ENCODE assay signal across 8 cellular contexts in genomic region chr1:223920805-223921204, GRCh38.
DNase-seq lines count a peak whose midpoint lies in the region; ATAC-seq, FAIRE-seq and TF ChIP-seq lines count a peak whose summit lies in the region.
"Not testable (repeated sequence)": the region's sequence is repeated elsewhere in the genome, so short reads cannot be mapped to it uniquely, and the experiment has no call there.

No MANE protein-coding gene starts in this region.

- not testable (repeated sequence) for H3K4me3 ChIP-seq in A549, neural progenitor cell

- not testable (repeated sequence) for H3K27ac Mint-ChIP-seq in endothelial cell (ENCODE audit: unreplicated experiment); neural progenitor cell

- ATAC-seq in A549, left cardiac atrium: not testable (repeated sequence)

- not testable (repeated sequence) for H3K4me3 Mint-ChIP-seq in endothelial cell (ENCODE audit: unreplicated experiment); neural progenitor cell

- FAIRE-seq in A549 (lab: Jason Lieb, UNC): not testable (repeated sequence)

- not testable (repeated sequence) for H3F3A ChIP-seq in neural progenitor cell (ENCODE audit: low read depth)

- in situ Hi-C loops in GM13977 (cut with MboI; ENCODE audit: low pct_unique_long_range_greater_than_20kb, low sequenced_read_pairs, unreplicated experiment): not testable (repeated sequence)

- not testable (repeated sequence) for H3K4me2 ChIP-seq in A549, neural progenitor cell

- H3K9me3 Mint-ChIP-seq in endothelial cell (ENCODE audit: unreplicated experiment); neural progenitor cell: not testable (repeated sequence)

- H3K9ac ChIP-seq in neural progenitor cell: not testable (repeated sequence)

- POLR2A ChIA-PET in A549 (lab: Yijun Ruan, JAX); RWPE1 (lab: Yijun Ruan, JAX; ENCODE audit: low non-redundant PET): not testable (repeated sequence)

- not testable (repeated sequence) for H3K9me3 ChIP-seq in A549; neural progenitor cell (ENCODE audit: low read depth)

- H3K36me3 Mint-ChIP-seq in endothelial cell (ENCODE audit: low read depth, unreplicated experiment); neural progenitor cell: not testable (repeated sequence)

- CTCF ChIA-PET in A549 (lab: Yijun Ruan, JAX); RWPE1 (lab: Yijun Ruan, JAX): not testable (repeated sequence)

- not testable (repeated sequence) for H3K27ac ChIP-seq in A549, RWPE1, neural progenitor cell

- intact Hi-C loops in left cardiac atrium (cut with DNase I): not testable (repeated sequence)

- WGBS in A549 (ENCODE audit: missing lambda C conversion rate): 100% methylated on average over 1 of the region's 4 CpGs

- not testable (repeated sequence) for H3K79me2 ChIP-seq in neural progenitor cell (ENCODE audit: low read depth)

- not testable (repeated sequence) for TF ChIP-seq POLR2A in A549 (IDR thresholded peaks at IDR 0.05; ENCODE audit: low read length)

- H2AFZ ChIP-seq in neural progenitor cell (replicated peaks): not testable (repeated sequence)

- not testable (repeated sequence) for H3K27me3 Mint-ChIP-seq in endothelial cell (ENCODE audit: unreplicated experiment); neural progenitor cell (ENCODE audit: insufficient read depth, low read depth)

- not testable (repeated sequence) for H3K36me3 ChIP-seq in neural progenitor cell

- not testable (repeated sequence) for TF ChIP-seq EP300 in A549 (IDR thresholded peaks at IDR 0.05)

- not testable (repeated sequence) for H3K4me1 Mint-ChIP-seq in endothelial cell (ENCODE audit: unreplicated experiment); neural progenitor cell

- not testable (repeated sequence) for H3K27me3 ChIP-seq in neural progenitor cell

- 0 out of 3 replicates have a peak, but pooled peaks have one; percentile 9 for TF ChIP-seq CTCF in A549 (IDR thresholded peaks at IDR 0.05)
- TF ChIP-seq CTCF in GM13977 (IDR thresholded peaks at IDR 0.05; ENCODE audit: extremely low read depth, insufficient read depth, missing control alignments): peak; percentile 20
- peak; percentile 19; the same call in 1 of the 2 replicates for TF ChIP-seq CTCF in RWPE1 (conservative IDR thresholded peaks at IDR 0.05; ENCODE audit: low read depth)
- not testable (repeated sequence) for TF ChIP-seq CTCF in endothelial cell (IDR thresholded peaks at IDR 0.05; ENCODE audit: unreplicated experiment)
- peak; percentile 33 for TF ChIP-seq CTCF in neural progenitor cell (IDR thresholded peaks at IDR 0.05)

- peak in 1 of 2 experiments; percentile 33; a peak in 1 of 5 replicates for TF ChIP-seq RAD21 in A549 (conservative IDR thresholded peaks at IDR 0.05 in 1 of 2, IDR thresholded peaks at IDR 0.05 in 1 of 2)

- H4K20me1 ChIP-seq in neural progenitor cell (ENCODE audit: low read depth): not testable (repeated sequence)

- not testable (repeated sequence) for H3K4me1 ChIP-seq in A549, neural progenitor cell

- DNase-seq in A549 (ENCODE audit: low read depth in 1 of 2, low spot score in 1 of 2); GM13977 (ENCODE audit: low spot score); RWPE1 (ENCODE audit: low spot score); neural progenitor cell (ENCODE audit: low spot score): not testable (repeated sequence)
- peak; percentile 63 for DNase-seq in activated effector memory CD4-positive, alpha-beta T cell treated with anti-CD3 and anti-CD28 coated beads, Interleukin-2, amount 50 U/mL, for 16 hours
- DNase-seq in endothelial cell (ENCODE audit: low spot score) (peak; percentile 31), left cardiac atrium (peak; percentile 38)
- DNase-seq in stimulated activated CD8-positive, alpha-beta memory T cell treated with anti-CD3 and anti-CD28 coated beads, Interleukin-4, amount 100 ng/mL, for 48 hours: peak; percentile 31
